Comparison of ENCODE assay signal across 8 cellular contexts in genomic region chr2:230824406-230824978, GRCh38. TPM values are rescaled to one million over a fixed set of nuclear protein-coding genes. Genes with fewer than 3 reads are reported as not detected.
A peak's percentile ranks its signal among the peaks of the same experiment; 100 is the strongest.
DNase-seq lines count a peak whose midpoint lies in the region; TF ChIP-seq lines count a peak whose summit lies in the region.

No MANE protein-coding gene starts in this region.

- H4K20me1 ChIP-seq in neural cell (ENCODE audit: insufficient read depth): no peaks in the 10 kb centered on the region

- DNase-seq in AG20443 (ENCODE audit: low spot score) (peak; percentile 85), GM19238 (ENCODE audit: insufficient read length, low spot score) (peak; percentile 68), LHCN-M2 (ENCODE audit: low read depth) (peak; percentile 75), Peyer's patch (peak; percentile 43 to 75 (median 54)), activated T-helper 1 cell treated with Interleukin-2 at 50 U/mL for 16 hours (ENCODE audit: low read depth) (peak; percentile 15), fibroblast of peridontal ligament (ENCODE audit: extremely low read depth) (peak; percentile 91), tibial artery (peak in 1 of 2 donors; percentile 67)

- H3K4me1 ChIP-seq in Peyer's patch (peaks cover 0 to 9% (median 4%) of the 10 kb centered on the region in 4 donors), tibial artery (peaks cover 0 to 19% (median 9%) of the 10 kb centered on the region in 4 donors)

- TF ChIP-seq POLR2A in Peyer's patch (IDR thresholded peaks at IDR 0.05): no peak

- H3K27ac ChIP-seq in Peyer's patch (no peak overlapping the region), neural cell (ENCODE audit: low read length) (no peak overlapping the region), tibial artery (no peak overlapping the region)

- H3K4me2 ChIP-seq in neural cell (ENCODE audit: low read length): no peak overlapping the region

- peaks cover 0 to 15% of the 10 kb centered on the region in 2 donors for H3K27me3 ChIP-seq in Peyer's patch
- H3K27me3 ChIP-seq in neural cell (ENCODE audit: insufficient read depth, low read depth, low read length): no peaks in the 10 kb centered on the region
- peaks cover 0 to 37% of the 10 kb centered on the region in 2 donors for H3K27me3 ChIP-seq in tibial artery

- TF ChIP-seq CTCF in Peyer's patch (IDR thresholded peaks at IDR 0.05) (peak; percentile 52 to 80 (median 75)), neural cell (IDR thresholded peaks at IDR 0.05; ENCODE audit: poor library complexity, severe bottlenecking) (peak; percentile 94), tibial artery (IDR thresholded peaks at IDR 0.05) (peak; percentile 68 to 80)

- H3K79me2 ChIP-seq in neural cell (replicated peaks; ENCODE audit: insufficient read depth, low read length): no peaks in the 10 kb centered on the region

- peaks cover 0 to 7% (median 0%) of the 10 kb centered on the region in 3 donors for H3K36me3 ChIP-seq in Peyer's patch
- H3K36me3 ChIP-seq in neural cell (ENCODE audit: insufficient read depth, low read length): no peaks in the 10 kb centered on the region
- peaks cover 0 to 12% (median 3%) of the 10 kb centered on the region in 3 donors for H3K36me3 ChIP-seq in tibial artery

- no peaks in the 10 kb centered on the region for H3K9me3 ChIP-seq in Peyer's patch
- H3K9me3 ChIP-seq in neural cell (ENCODE audit: low read length): no peaks in the 10 kb centered on the region
- H3K9me3 ChIP-seq in tibial artery: no peaks in the 10 kb centered on the region

- H3K4me3 ChIP-seq in Peyer's patch: peak overlapping the region in 2 of 4 donors; percentile 32 to 36
- no peak overlapping the region for H3K4me3 ChIP-seq in neural cell (ENCODE audit: low read length)
- peak overlapping the region in 1 of 2 donors; percentile 40 for H3K4me3 ChIP-seq in tibial artery

- peak; percentile 97 for TF ChIP-seq RAD21 in neural cell (conservative IDR thresholded peaks at IDR 0.05)

- intact Hi-C loops in tibial artery (cut with DNase I; ENCODE audit: low total_unique reads): loop anchor here (2.0 kb wide), 1 partner anchor 162 kb away; no protein-coding TSS in a partner anchor

- no peaks in the 10 kb centered on the region for H3F3A ChIP-seq in neural cell (ENCODE audit: insufficient read depth, low read length, poor library complexity, severe bottlenecking)

- H2AFZ ChIP-seq in neural cell (ENCODE audit: low read depth, low read length): peak overlapping the region; percentile 27

- TF ChIP-seq EP300 in neural cell (conservative IDR thresholded peaks at IDR 0.05; ENCODE audit: poor library complexity, severe bottlenecking): no peak

- no peak overlapping the region for H3K9ac ChIP-seq in neural cell (ENCODE audit: low read length)

- no peaks in the 10 kb centered on the region for H3K9me2 ChIP-seq in neural cell (ENCODE audit: insufficient read depth, low read length)

TF ChIP-seq in neural cell, 6 proteins besides CTCF, POLR2A, EP300 and RAD21:
- TF ChIP-seq MXI1 (conservative IDR thresholded peaks at IDR 0.05; ENCODE audit: poor library complexity, severe bottlenecking) (no peak), TAF1 (IDR thresholded peaks at IDR 0.05; ENCODE audit: low read depth) (no peak), SMC3 (conservative IDR thresholded peaks at IDR 0.05; ENCODE audit: poor library complexity) (peak; percentile 98)

RNA-seq across cellular contexts. Expression of gene ITM2C, which starts 40.2 kb away (rescaled TPM):
- 24.0 and 29.0 TPM in 2 replicates for total RNA-seq in LHCN-M2 (2014; rRNA removed)
- 64.2 TPM for polyA plus RNA-seq in LHCN-M2 (2012)
- 100 to 1,000 TPM in 3 of 4 donors, 10 to 100 TPM in 1; 69.3 to 710 (median 610) TPM for total RNA-seq in Peyer's patch
- 186 and 223 TPM in 2 replicates for polyA plus RNA-seq in neural cell
- 120 and 122 TPM in 2 replicates for polyA minus RNA-seq in neural cell
